Comparison of ENCODE assay signal across 18 cellular contexts in genomic region chr3:149453140-149453805, GRCh38. TPM values are rescaled to one million over a fixed set of nuclear protein-coding genes. Genes with fewer than 3 reads are reported as not detected.
DNase-seq lines count a peak whose midpoint lies in the region; ATAC-seq and TF ChIP-seq lines count a peak whose summit lies in the region.
"Had no signal": no experiment of that assay in that cellular context is flagged by ENCODE, and none has a peak within 500 bp of the region (broad histone marks: within the 10 kb centered on the region; RNA-seq: fewer than 3 reads in every experiment).

No MANE protein-coding gene starts in this region.

- H3K14ac ChIP-seq in trophoblast cell (ENCODE audit: low read length): no peak overlapping the region

- H3K9ac ChIP-seq in mammary epithelial cell (ENCODE audit: insufficient read depth, low read length) (no peak overlapping the region), trophoblast cell (ENCODE audit: low read length) (no peak overlapping the region)
- H3K9ac ChIP-seq: BLaER1 treated with 17β-estradiol and CSF1 and Interleukin-3, amounts not matched to agents 10 nM and 100 nM had no signal

- H3K4me2 ChIP-seq in mammary epithelial cell (ENCODE audit: insufficient read depth, low read depth, low read length) (no peak overlapping the region), trophoblast cell (ENCODE audit: low read length) (no peak overlapping the region)
- H3K4me2 ChIP-seq: BLaER1 treated with 17β-estradiol and CSF1 and Interleukin-3, amounts not matched to agents 10 nM and 100 nM had no signal

- H3K27me3 ChIP-seq in mammary epithelial cell (ENCODE audit: insufficient read depth, low read length) (no peaks in the 10 kb centered on the region), foreskin keratinocyte (no peaks in the 10 kb centered on the region), trophoblast cell (ENCODE audit: insufficient read depth, low read length) (no peaks in the 10 kb centered on the region), adrenal gland (no peaks in the 10 kb centered on the region)
- H3K27me3 ChIP-seq: BLaER1 treated with 17β-estradiol and CSF1 and Interleukin-3, amounts not matched to agents 10 nM and 100 nM had no signal

- no TSS peak for BruUV-seq in mammary epithelial cell (replicated peaks; lab: Mats Ljungman, UMichigan)
- BruUV-seq in MCF 10A (replicated peaks; lab: Mats Ljungman, UMichigan): no TSS peak

- TF ChIP-seq POLR2A in adrenal gland (IDR thresholded peaks at IDR 0.05): no peak

- H3K4ac ChIP-seq in trophoblast cell (ENCODE audit: low read depth, low read length): no peak overlapping the region

- H3K18ac ChIP-seq in trophoblast cell (ENCODE audit: low read length): no peak overlapping the region

- H2BK5ac ChIP-seq in trophoblast cell (ENCODE audit: low read depth, low read length, poor library complexity): peak overlapping the region; percentile 26

- H3K4me1 Mint-ChIP-seq in MCF 10A (ENCODE audit: insufficient read depth, unreplicated experiment): peaks cover 21% of the 10 kb centered on the region
- H3K4me1 Mint-ChIP-seq: CD4-positive, CD25-positive, alpha-beta regulatory T cell had no signal

- no peak overlapping the region for H2BK120ac ChIP-seq in trophoblast cell (ENCODE audit: insufficient read depth, low read length, poor library complexity)

- H3K9me3 Mint-ChIP-seq in MCF 10A (ENCODE audit: unreplicated experiment): peaks cover 8% of the 10 kb centered on the region

- no peak for TF ChIP-seq CTCF in mammary epithelial cell (conservative IDR thresholded peaks at IDR 0.05 in 1 of 2, IDR thresholded peaks at IDR 0.05 in 1 of 2; ENCODE audit: extremely low read depth in 1 of 2, insufficient read depth in 1 of 2, low read depth in 1 of 2, low read length in 2 of 2)
- no peak for TF ChIP-seq CTCF in MCF 10A (IDR thresholded peaks at IDR 0.05; ENCODE audit: unreplicated experiment)
- no peak for TF ChIP-seq CTCF in epithelial cell of esophagus (IDR thresholded peaks at IDR 0.05; ENCODE audit: insufficient read depth, low read depth, low read length, missing control alignments)
- no peak for TF ChIP-seq CTCF in foreskin keratinocyte (conservative IDR thresholded peaks at IDR 0.05)
- TF ChIP-seq CTCF in adrenal gland (IDR thresholded peaks at IDR 0.05): no peak

- H3K27ac Mint-ChIP-seq in MCF 10A (ENCODE audit: low read depth, unreplicated experiment): no peak overlapping the region
- H3K27ac Mint-ChIP-seq: CD4-positive, CD25-positive, alpha-beta regulatory T cell had no signal

- H2AK5ac ChIP-seq in trophoblast cell (ENCODE audit: low read length): no peak overlapping the region

- H3K79me2 ChIP-seq in mammary epithelial cell (ENCODE audit: insufficient read depth, low read length): no peaks in the 10 kb centered on the region
- H3K79me2 ChIP-seq in trophoblast cell (ENCODE audit: control insufficient read depth, insufficient read depth, low read length, poor library complexity): no peaks in the 10 kb centered on the region

- H3K4me3 ChIP-seq in mammary epithelial cell (replicated peaks in 1 of 3; ENCODE audit: insufficient read depth in 1 of 3, low read depth in 2 of 3, low read length in 3 of 3): no peak overlapping the region
- no peak overlapping the region for H3K4me3 ChIP-seq in epithelial cell of esophagus (ENCODE audit: low read length)
- no peak overlapping the region for H3K4me3 ChIP-seq in trophoblast cell (ENCODE audit: low read depth, low read length)
- H3K4me3 ChIP-seq in adrenal gland: no peak overlapping the region
- H3K4me3 ChIP-seq: BLaER1 treated with 17β-estradiol and CSF1 and Interleukin-3, amounts not matched to agents 10 nM and 100 nM; GM12878; HAP-1 had no signal

- peaks cover 5% of the 10 kb centered on the region for H3K79me1 ChIP-seq in trophoblast cell (ENCODE audit: low read length)

- peak; percentile 81 for ATAC-seq in foreskin keratinocyte
- ATAC-seq: GM12878 had no signal

- CTCF ChIA-PET in mammary epithelial cell (lab: Charles Lee; ENCODE audit: low non-redundant PET): no interaction called here
- CTCF ChIA-PET in MCF 10A (lab: Yijun Ruan, JAX): interaction anchor here (0.6 kb wide), 1 partner anchor 366 kb away, joined by 7 read pairs; no protein-coding TSS in a partner anchor

- H3K4me3 Mint-ChIP-seq in MCF 10A (ENCODE audit: unreplicated experiment): no peak overlapping the region
- H3K4me3 Mint-ChIP-seq: CD4-positive, CD25-positive, alpha-beta regulatory T cell had no signal

- no peaks in the 10 kb centered on the region for H3K36me3 Mint-ChIP-seq in MCF 10A (ENCODE audit: insufficient read depth, unreplicated experiment)
- H3K36me3 Mint-ChIP-seq: CD4-positive, CD25-positive, alpha-beta regulatory T cell had no signal

- no peaks in the 10 kb centered on the region for H3K36me3 ChIP-seq in mammary epithelial cell (ENCODE audit: insufficient read depth, low read length)
- peaks cover 0 to 2% of the 10 kb centered on the region in 2 experiments for H3K36me3 ChIP-seq in trophoblast cell (ENCODE audit: control insufficient read depth in 1 of 2, insufficient read depth in 2 of 2, low read length in 2 of 2)
- no peaks in the 10 kb centered on the region for H3K36me3 ChIP-seq in adrenal gland (replicated peaks in 1 of 2)
- H3K36me3 ChIP-seq: HAP-1 had no signal

- H4K12ac ChIP-seq in trophoblast cell (ENCODE audit: low read depth, low read length): no peak overlapping the region

- intact Hi-C loops in mammary epithelial cell (cut with micrococcal nuclease): no loop called here
- intact Hi-C loops in MCF 10A (cut with micrococcal nuclease): no loop called here
- intact Hi-C loops in adrenal gland (cut with DNase I): no loop called here

- peak overlapping the region; percentile 20 for H4K91ac ChIP-seq in trophoblast cell (ENCODE audit: low read depth, low read length)

- H3K4me1 ChIP-seq in mammary epithelial cell (ENCODE audit: insufficient read depth, low read length): peaks cover 21% of the 10 kb centered on the region
- H3K4me1 ChIP-seq in foreskin keratinocyte: peaks cover 11% of the 10 kb centered on the region
- H3K4me1 ChIP-seq in trophoblast cell (ENCODE audit: control insufficient read depth in 1 of 2, insufficient read depth in 2 of 2, low read length in 2 of 2): peaks cover 8 to 12% of the 10 kb centered on the region in 2 experiments
- peaks cover 0 to 1% of the 10 kb centered on the region in 2 donors for H3K4me1 ChIP-seq in adrenal gland (replicated peaks in 1 of 2)
- H3K4me1 ChIP-seq: HAP-1 had no signal

- H4K8ac ChIP-seq in trophoblast cell (ENCODE audit: low read depth, low read length): no peak overlapping the region

- DNase-seq in mammary epithelial cell (peak; percentile 43), MCF 10A (ENCODE audit: unreplicated experiment) (no peak), epithelial cell of esophagus (ENCODE audit: low read depth) (peak; percentile 63), foreskin keratinocyte (peak; percentile 48 to 79), trophoblast cell (no peak), EL (no peak), NCI-H2081 treated with DMSO at 0.1 percent for 48 hours (lab: John Stamatoyannopoulos, UW) (no peak), adrenal gland (no peak)
- DNase-seq: ACHN; CD4-positive, CD25-positive, alpha-beta regulatory T cell; DMS53; GOT3 had no signal

- POLR2A ChIA-PET in MCF 10A (lab: Yijun Ruan, JAX): interaction anchor here (0.6 to 1.2 kb wide), 2 partner anchors 20 to 31 kb away, joined by 3 to 5 read pairs; no protein-coding TSS in a partner anchor

- H2AFZ ChIP-seq in mammary epithelial cell (ENCODE audit: low read depth, low read length): peak overlapping the region; percentile 50
- no peak overlapping the region for H2AFZ ChIP-seq in trophoblast cell (ENCODE audit: insufficient read depth, low read length, poor library complexity)

- H3K23ac ChIP-seq in trophoblast cell (ENCODE audit: low read length): no peak overlapping the region

- in situ Hi-C loops in mammary epithelial cell (cut with MboI; ENCODE audit: low sequenced_read_pairs in 2 of 2): no loop called here

- WGBS in mammary epithelial cell (ENCODE audit: low coverage, missing lambda C conversion rate): 100% methylated on average over 1 of the region's 1 CpG
- no CpG with 5 or more reads among the region's 1 CpG for WGBS in trophoblast cell (ENCODE audit: extremely low coverage, insufficient coverage, insufficient read length)
- 69 to 100% (median 88%) methylated on average over 1 of the region's 1 CpG for WGBS in adrenal gland, 4 donors

- dilution Hi-C loops in mammary epithelial cell (cut with HindIII; ENCODE audit: low sequenced_read_pairs): no loop called here

- H3K9me3 ChIP-seq in mammary epithelial cell (replicated peaks; ENCODE audit: insufficient read depth, low read length) (peaks cover 5% of the 10 kb centered on the region), trophoblast cell (ENCODE audit: insufficient read depth, low read depth, low read length) (peaks cover 8% of the 10 kb centered on the region), adrenal gland (replicated peaks in 1 of 3) (no peaks in the 10 kb centered on the region)

- no peak overlapping the region for H2BK12ac ChIP-seq in trophoblast cell (ENCODE audit: low read length)

- H3K27ac ChIP-seq in mammary epithelial cell (ENCODE audit: insufficient read depth, low read depth, low read length) (no peak overlapping the region), foreskin keratinocyte (no peak overlapping the region), trophoblast cell (ENCODE audit: low read depth, low read length) (no peak overlapping the region), adrenal gland (no peak overlapping the region)
- H3K27ac ChIP-seq: BLaER1 treated with 17β-estradiol and CSF1 and Interleukin-3, amounts not matched to agents 10 nM and 100 nM had no signal

- H3K27me3 Mint-ChIP-seq in MCF 10A (ENCODE audit: insufficient read depth, unreplicated experiment): no peaks in the 10 kb centered on the region

- no peaks in the 10 kb centered on the region for H4K20me1 ChIP-seq in mammary epithelial cell (ENCODE audit: insufficient read depth, low read length)
- H4K20me1 ChIP-seq: BLaER1 treated with 17β-estradiol and CSF1 and Interleukin-3, amounts not matched to agents 10 nM and 100 nM had no signal

RNA-seq across cellular contexts. Expression of gene TM4SF4, which starts 21.2 kb away (rescaled TPM):
- total RNA-seq in mammary epithelial cell (not detected), MCF 10A (2022) (not detected in 2 replicates), foreskin keratinocyte (not detected in 2 replicates), adrenal gland (1 to 10 TPM in 3 of 8 donors, under 1 TPM in 2, not detected in 3; 0.27 to 1.9 (median 1.0) TPM)
- polyA plus RNA-seq in mammary epithelial cell (not detected), foreskin keratinocyte (not detected in 2 replicates), adrenal gland (1 to 10 TPM in 1 of 3 donors, under 1 TPM in 2; 0.08 to 2.2 (median 0.24) TPM)
- polyA minus RNA-seq in mammary epithelial cell: not detected
- not detected in 2 replicates for polyA plus RNA-seq in trophoblast cell (2013)
- total RNA-seq: A172; CD4-positive, CD25-positive, alpha-beta regulatory T cell; G401; HT1080 had no signal
- polyA plus RNA-seq: CD4-positive, CD25-positive, alpha-beta regulatory T cell had no signal

Comparison
In these comparisons a context has a peak if more than half of its experiments do, and no peak if none do; other contexts are left out.
1. DNase-seq: peak in mammary epithelial cell (single experiment), epithelial cell of esophagus (single experiment) and foreskin keratinocyte (2 of 2); none in MCF 10A (single experiment), trophoblast cell (0 of 2), EL (single experiment), NCI-H2081 treated with DMSO at 0.1 percent for 48 hours (single experiment) and adrenal gland (0 of 7).